ENCODE assay signal across 8 cellular contexts in the genomic region with DNA sequence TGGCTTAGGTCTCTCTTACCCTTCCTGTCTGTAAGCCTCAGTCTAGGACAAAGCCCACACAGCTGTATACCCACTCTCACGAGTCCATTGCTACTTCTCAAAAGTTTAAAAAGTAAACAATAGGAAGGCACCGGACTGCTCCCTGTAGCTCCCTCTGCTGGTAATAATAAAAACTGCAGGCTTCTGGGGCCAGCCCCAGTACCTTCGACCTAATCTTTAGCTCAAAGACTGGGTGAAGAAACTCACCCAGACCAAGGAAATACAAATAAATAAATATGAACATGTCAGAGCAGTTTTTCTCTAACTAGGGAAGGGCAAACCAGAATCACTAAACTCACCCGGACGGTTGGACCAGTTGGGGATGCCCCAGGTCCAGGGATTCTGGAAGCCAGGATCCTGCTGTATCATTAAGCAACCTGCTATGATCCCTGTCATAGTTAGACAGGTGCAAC. TPM values are rescaled to one million over a fixed set of nuclear protein-coding genes. Genes with fewer than 3 reads are reported as not detected.
DNase-seq lines count a peak whose midpoint lies in the region; ATAC-seq and TF ChIP-seq lines count a peak whose summit lies in the region.

No MANE protein-coding gene starts in this region.

- TF ChIP-seq CTCF in activated B cell treated with CpG ODN at 0.5 μM for 24 hours (IDR thresholded peaks at IDR 0.05) = peak; percentile 74
- TF ChIP-seq CTCF in lower leg skin (IDR thresholded peaks at IDR 0.05) = peak in 1 of 3 donors; percentile 75

- no peak overlapping the region for H3K4me3 ChIP-seq in lower leg skin (ENCODE audit: low read depth, poor library complexity, severe bottlenecking)

- DNase-seq in NCI-H146 (lab: John Stamatoyannopoulos, UW) = peak; percentile 3
- no peak for DNase-seq in NCI-H146 treated with DMSO at 0.1 percent for 48 hours (lab: John Stamatoyannopoulos, UW; ENCODE audit: unreplicated experiment)
- DNase-seq in NCI-H1048 (lab: John Stamatoyannopoulos, UW) = peak; percentile 24
- peak; percentile 30 for DNase-seq in activated B cell treated with CpG ODN at 0.5 μM for 24 hours
- peak; percentile 65 for DNase-seq in cerebellar cortex (ENCODE audit: low spot score)
- peak; percentile 66 to 93 for DNase-seq in lower leg skin (ENCODE audit: low spot score in 2 of 2)
- DNase-seq in stimulated activated CD8-positive, alpha-beta memory T cell treated with anti-CD3 and anti-CD28 coated beads, Interleukin-15, amount 100 ng/mL, for 4 hours (ENCODE audit: low read depth in 2 of 2) = peak; percentile 22 to 27

- intact Hi-C loops in activated B cell treated with CpG ODN at 0.5 μM for 24 hours (cut with micrococcal nuclease) (loop anchor here (1.0 kb wide), 5 partner anchors 28 to 266 kb away; a partner anchor contains a TSS), lower leg skin (cut with DNase I; ENCODE audit: low total_unique reads) (no loop called here)

- ATAC-seq in activated B cell treated with CpG ODN at 0.5 μM for 24 hours (ENCODE audit: low read depth) (peak; percentile 59), GM21576 (IDR thresholded peaks at IDR 0.05; ENCODE audit: unreplicated experiment) (no peak)

- peaks cover 37% of the 10 kb centered on the region for H3K4me1 Mint-ChIP-seq in activated B cell treated with CpG ODN at 0.5 μM for 24 hours

- H3K9me3 Mint-ChIP-seq in activated B cell treated with CpG ODN at 0.5 μM for 24 hours = no peaks in the 10 kb centered on the region

- CTCF ChIA-PET in activated B cell treated with CpG ODN at 0.5 μM for 24 hours (lab: Charles Lee) = interaction anchor here (0.7 to 6.0 kb wide), 35 partner anchors 9 to 284 kb away, joined by 3 to 54 read pairs (median 5); a partner anchor contains a TSS

- TF ChIP-seq POLR2A in lower leg skin (IDR thresholded peaks at IDR 0.05) = no peak

- WGBS in lower leg skin, 2 donors = 13% methylated on average over 5 of the region's 5 CpGs

- peaks cover 58% of the 10 kb centered on the region for H3K36me3 Mint-ChIP-seq in activated B cell treated with CpG ODN at 0.5 μM for 24 hours (ENCODE audit: low read depth)

- H3K27me3 Mint-ChIP-seq in activated B cell treated with CpG ODN at 0.5 μM for 24 hours = no peaks in the 10 kb centered on the region

- no peak overlapping the region for H3K4me3 Mint-ChIP-seq in activated B cell treated with CpG ODN at 0.5 μM for 24 hours

- POLR2A ChIA-PET in activated B cell treated with CpG ODN at 0.5 μM for 24 hours (lab: Charles Lee) = interaction anchor here (0.6 to 2.9 kb wide), 15 partner anchors 10 to 466 kb away, joined by 3 to 13 read pairs (median 4); a partner anchor contains a TSS

- no peak overlapping the region for H3K27ac Mint-ChIP-seq in activated B cell treated with CpG ODN at 0.5 μM for 24 hours

RNA-seq across cellular contexts. Expression of a gene that starts 5.0 kb away (rescaled TPM):
- 76.0 and 90.4 TPM in 2 replicates for total RNA-seq in activated B cell treated with CpG ODN at 0.5 μM for 24 hours
- total RNA-seq in lower leg skin = 10 to 100 TPM; 60.3 to 72.6 (median 67.5) TPM

RNA-seq across cellular contexts. Expression of a gene that starts 11.8 kb away (rescaled TPM):
- total RNA-seq in activated B cell treated with CpG ODN at 0.5 μM for 24 hours (33.1 and 40.2 TPM in 2 replicates), lower leg skin (10 to 100 TPM; 27.6 to 73.1 (median 32.5) TPM)

RNA-seq across cellular contexts. Expression of a gene that starts 28.5 kb away (rescaled TPM):
- total RNA-seq in activated B cell treated with CpG ODN at 0.5 μM for 24 hours (112 and 129 TPM in 2 replicates), lower leg skin (100 to 1,000 TPM in 3 of 4 donors, 10 to 100 TPM in 1; 97.2 to 134 (median 107) TPM)

RNA-seq across cellular contexts. Expression of a gene that starts 36.2 kb away (rescaled TPM):
- total RNA-seq in activated B cell treated with CpG ODN at 0.5 μM for 24 hours = 150 and 159 TPM in 2 replicates
- 100 to 1,000 TPM; 109 to 175 (median 137) TPM for total RNA-seq in lower leg skin

RNA-seq across cellular contexts. Expression of a gene that starts 54.9 kb away (rescaled TPM):
- total RNA-seq in activated B cell treated with CpG ODN at 0.5 μM for 24 hours (4.0 and 4.3 TPM in 2 replicates), lower leg skin (10 to 100 TPM in 1 of 4 donors, 1 to 10 TPM in 3; 5.4 to 10.6 (median 8.4) TPM)
